ENCODE assay signal across 2 cellular contexts in the genomic region with DNA sequence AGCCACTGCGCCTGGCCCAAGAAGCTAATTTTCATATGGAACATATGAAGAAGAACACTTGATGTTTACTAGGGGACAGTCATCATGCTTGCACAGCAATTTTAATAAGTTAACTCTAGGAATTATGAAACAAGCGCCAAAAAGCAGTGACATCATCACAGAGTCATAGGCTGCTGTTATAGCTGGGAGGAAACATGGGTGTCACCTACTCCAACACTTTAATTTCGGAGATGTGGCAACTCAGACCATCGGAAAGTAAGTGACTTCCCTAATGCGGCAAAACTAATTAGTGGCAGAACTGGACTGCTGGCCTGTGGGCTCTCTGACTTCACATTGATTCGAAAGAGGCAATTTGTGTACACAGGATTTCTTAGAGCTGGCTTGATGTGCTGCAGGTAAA.
TF ChIP-seq lines count a peak whose summit lies in the region.

No MANE protein-coding gene starts in this region.

TF ChIP-seq in A549, 52 proteins besides CTCF, POLR2A, EP300 and RAD21:
- TF ChIP-seq PHF8 (IDR thresholded peaks at IDR 0.05; ENCODE audit: borderline replicate concordance, low read depth) (no peak), HOXB13 (CRISPR knock-in tag; IDR thresholded peaks at IDR 0.05; ENCODE audit: low read depth) (no peak), MAFK (IDR thresholded peaks at IDR 0.05; ENCODE audit: partially characterized antibody) (peak; percentile 21)

TF ChIP-seq in HepG2, 621 proteins besides CTCF, POLR2A, EP300 and RAD21 (continued from another document):
- TF ChIP-seq SSRP1 (CRISPR knock-in tag; IDR thresholded peaks at IDR 0.05) = no peak
